ENCODE assay signal across 8 cellular contexts in the genomic region with DNA sequence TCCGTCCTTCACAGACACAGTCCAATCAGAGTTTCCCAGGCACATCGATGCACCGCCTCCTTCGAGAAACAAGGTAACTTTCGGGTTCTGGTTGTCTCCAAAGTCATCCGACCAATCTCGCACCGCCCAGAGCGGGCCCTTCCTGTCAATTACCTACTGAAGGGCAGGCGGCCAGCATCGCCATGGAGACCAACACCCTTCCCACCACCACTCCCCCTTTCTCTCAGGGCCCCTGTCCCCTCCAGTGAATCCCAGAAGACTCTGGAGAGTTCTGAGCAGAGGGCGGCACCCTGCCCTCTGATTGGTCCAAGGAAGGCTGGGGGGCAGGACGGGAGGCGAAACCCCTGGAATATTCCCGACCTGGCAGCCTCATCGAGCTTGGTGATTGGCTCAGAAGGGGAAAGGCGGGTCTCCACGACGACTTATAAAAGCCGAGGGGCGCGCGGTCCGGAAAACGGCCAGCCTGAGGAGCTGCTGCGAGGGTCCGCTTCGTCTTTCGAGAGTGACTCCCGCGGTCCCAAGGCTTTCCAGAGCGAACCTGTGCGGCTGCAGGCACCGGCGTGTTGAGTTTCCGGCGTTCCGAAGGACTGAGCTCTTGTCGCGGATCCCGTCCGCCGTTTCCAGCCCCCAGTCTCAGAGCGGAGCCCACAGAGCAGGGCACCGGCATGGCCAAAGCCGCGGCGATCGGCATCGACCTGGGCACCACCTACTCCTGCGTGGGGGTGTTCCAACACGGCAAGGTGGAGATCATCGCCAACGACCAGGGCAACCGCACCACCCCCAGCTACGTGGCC. TPM values are rescaled to one million over a fixed set of nuclear protein-coding genes. Genes with fewer than 3 reads are reported as not detected.
A peak's percentile ranks its signal among the peaks of the same experiment; 100 is the strongest.
DNase-seq lines count a peak whose midpoint lies in the region; ATAC-seq, FAIRE-seq and TF ChIP-seq lines count a peak whose summit lies in the region.

HSPA1B (plus strand) TSS at position 453 of the 794 bp plus-strand sequence; CDS start at position 666, 213 bp downstream.

- ATAC-seq in HG02840 (IDR thresholded peaks at IDR 0.05; ENCODE audit: low FRiP score, unreplicated experiment) (peak; percentile 70), left cardiac atrium (peak; percentile 93 to 96), upper lobe of right lung (peak; percentile 95)

- no peaks in the 10 kb centered on the region for H3K36me3 ChIP-seq in upper lobe of right lung

- peak; percentile 99 for TF ChIP-seq POLR2A in GM12892 (IDR thresholded peaks at IDR 0.05; ENCODE audit: low read depth, low read length)

- FAIRE-seq in GM12892 (lab: Jason Lieb, UNC), result peak; percentile 67

- no peaks in the 10 kb centered on the region for H3K27me3 ChIP-seq in upper lobe of right lung

- intact Hi-C loops in T-helper 1 cell treated with Interleukin-12 subunit alpha and Interleukin-12 subunit beta and Interleukin-4 antibody, amounts not matched to agents 30 ng/mL and 1 ng/mL, for 36 hours (cut with micrococcal nuclease), result loop anchor here (1.0 to 10.0 kb wide), 9 partner anchors 21 to 1017 kb away; partner anchors contain the start of genes ABHD16A, BAG6, DDAH2 and LSM2
- intact Hi-C loops in left cardiac atrium (cut with DNase I) (no loop called here), posterior vena cava (cut with DNase I) (no loop called here), upper lobe of right lung (cut with DNase I) (no loop called here)

- no peak for TF ChIP-seq CTCF in upper lobe of right lung (IDR thresholded peaks at IDR 0.05)

- DNase-seq in GM12892 (ENCODE audit: insufficient read length) (peak; percentile 84), NCI-H1436 treated with DMSO at 0.1 percent for 48 hours (lab: John Stamatoyannopoulos, UW) (peak; percentile 99), amniotic stem cell (lab: John Stamatoyannopoulos, UW) (peak; percentile 100), left cardiac atrium (peak; percentile 99), posterior vena cava (ENCODE audit: low spot score) (peak; percentile 99), upper lobe of right lung (peak; percentile 99)

- H3K4me3 ChIP-seq in upper lobe of right lung, result peak within 1 kb of the TSS; percentile 62

- H3K4me1 ChIP-seq in upper lobe of right lung, result peaks cover 53% of the 10 kb centered on the region

- peak within 1 kb of the TSS; percentile 89 for H3K27ac ChIP-seq in upper lobe of right lung

- no peaks in the 10 kb centered on the region for H3K9me3 ChIP-seq in upper lobe of right lung

RNA-seq across cellular contexts. Expression of gene HSPA1B, which starts in this region (rescaled TPM):
- polyA plus RNA-seq in GM12892 (2012; ENCODE audit: missing spikeins), result 7.1 TPM
- total RNA-seq in T-helper 1 cell treated with Interleukin-12 subunit alpha and Interleukin-12 subunit beta and Interleukin-4 antibody, amounts not matched to agents 30 ng/mL and 1 ng/mL, for 36 hours, result 82.7 and 85.0 TPM in 2 replicates
- 100 to 1,000 TPM; 142 to 192 TPM for total RNA-seq in left cardiac atrium
- total RNA-seq in posterior vena cava, result 100 to 1,000 TPM in 1 of 2 donors, 10 to 100 TPM in 1; 89.8 to 106 TPM
- 112 TPM for total RNA-seq in upper lobe of right lung

Comparison
In these comparisons a context has a peak if more than half of its experiments do, and no peak if none do; other contexts are left out.
1. Peak in every context shown above with its lines: DNase-seq, ATAC-seq, H3K4me3 ChIP-seq and H3K27ac ChIP-seq.